In the genomic region with DNA sequence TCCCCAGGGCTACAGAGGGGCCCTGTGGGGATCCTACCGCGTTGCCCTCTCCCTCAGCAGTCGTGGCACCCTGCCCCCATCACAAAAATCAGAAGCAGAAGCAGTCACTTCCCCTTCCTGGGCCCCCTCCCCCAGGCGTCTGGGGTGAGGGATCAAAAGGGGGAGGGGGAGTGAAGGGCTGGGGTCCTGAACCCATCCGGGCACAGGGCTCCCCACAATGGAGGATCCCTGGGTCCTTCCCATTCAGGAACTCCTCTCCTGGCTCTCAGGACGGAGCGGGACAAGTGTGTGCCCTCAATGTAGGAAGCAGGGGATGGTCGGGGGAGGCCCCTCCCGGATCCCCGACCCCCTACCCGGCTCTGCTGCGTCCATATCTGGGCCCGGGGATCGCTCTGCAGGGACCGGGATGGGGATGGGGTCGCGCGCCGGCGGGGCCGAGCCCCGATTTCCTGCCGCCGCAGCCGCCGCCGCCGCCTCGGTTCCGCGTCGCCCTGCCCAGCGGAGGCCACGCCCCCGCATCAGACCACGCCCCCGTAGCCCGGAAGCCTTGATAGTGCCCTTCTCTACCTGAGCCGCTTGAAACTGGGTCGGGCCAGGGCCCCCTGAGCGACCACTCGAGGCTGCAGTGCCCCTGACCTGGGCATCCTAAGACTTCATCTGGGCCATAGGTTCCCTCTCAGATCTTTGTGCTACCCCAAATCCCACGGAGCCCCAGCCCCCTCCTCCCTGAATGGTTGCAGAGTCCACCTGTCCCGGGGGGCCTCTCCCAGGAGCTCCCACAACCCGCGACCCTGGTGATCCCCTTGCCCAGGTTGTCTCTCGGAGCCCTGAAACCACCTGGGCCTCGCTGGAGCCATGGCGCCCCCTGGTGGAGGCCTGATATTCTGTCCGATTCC, we compare ENCODE assay signal across 8 cellular contexts. TPM values are rescaled to one million over a fixed set of nuclear protein-coding genes. Genes with fewer than 3 reads are reported as not detected.
A peak's percentile ranks its signal among the peaks of the same experiment; 100 is the strongest.
DNase-seq lines count a peak whose midpoint lies in the region; ATAC-seq and TF ChIP-seq lines count a peak whose summit lies in the region.

A gene with protein sequence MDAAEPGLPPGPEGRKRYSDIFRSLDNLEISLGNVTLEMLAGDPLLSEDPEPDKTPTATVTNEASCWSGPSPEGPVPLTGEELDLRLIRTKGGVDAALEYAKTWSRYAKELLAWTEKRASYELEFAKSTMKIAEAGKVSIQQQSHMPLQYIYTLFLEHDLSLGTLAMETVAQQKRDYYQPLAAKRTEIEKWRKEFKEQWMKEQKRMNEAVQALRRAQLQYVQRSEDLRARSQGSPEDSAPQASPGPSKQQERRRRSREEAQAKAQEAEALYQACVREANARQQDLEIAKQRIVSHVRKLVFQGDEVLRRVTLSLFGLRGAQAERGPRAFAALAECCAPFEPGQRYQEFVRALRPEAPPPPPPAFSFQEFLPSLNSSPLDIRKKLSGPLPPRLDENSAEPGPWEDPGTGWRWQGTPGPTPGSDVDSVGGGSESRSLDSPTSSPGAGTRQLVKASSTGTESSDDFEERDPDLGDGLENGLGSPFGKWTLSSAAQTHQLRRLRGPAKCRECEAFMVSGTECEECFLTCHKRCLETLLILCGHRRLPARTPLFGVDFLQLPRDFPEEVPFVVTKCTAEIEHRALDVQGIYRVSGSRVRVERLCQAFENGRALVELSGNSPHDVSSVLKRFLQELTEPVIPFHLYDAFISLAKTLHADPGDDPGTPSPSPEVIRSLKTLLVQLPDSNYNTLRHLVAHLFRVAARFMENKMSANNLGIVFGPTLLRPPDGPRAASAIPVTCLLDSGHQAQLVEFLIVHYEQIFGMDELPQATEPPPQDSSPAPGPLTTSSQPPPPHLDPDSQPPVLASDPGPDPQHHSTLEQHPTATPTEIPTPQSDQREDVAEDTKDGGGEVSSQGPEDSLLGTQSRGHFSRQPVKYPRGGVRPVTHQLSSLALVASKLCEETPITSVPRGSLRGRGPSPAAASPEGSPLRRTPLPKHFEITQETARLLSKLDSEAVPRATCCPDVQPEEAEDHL (minus strand): TSS at position 500 of the 896 bp plus-strand sequence. CDS start 128 bp downstream, at position 372.

- H3K9me3 Mint-ChIP-seq in activated naive CD8-positive, alpha-beta T cell treated with anti-CD3 and anti-CD28 coated beads, Interleukin-2, amount 10 ng/mL, durations not matched to agents 7 days and 5 days = no peaks in the 10 kb centered on the region

- H3K9ac ChIP-seq in GM23248 = peak within 1 kb of the TSS; percentile 85

- POLR2A ChIA-PET in activated naive CD8-positive, alpha-beta T cell treated with anti-CD3 and anti-CD28 coated beads, Interleukin-2, amount 10 ng/mL, durations not matched to agents 7 days and 5 days (lab: Charles Lee) = interaction anchor here (0.7 to 1.5 kb wide), 12 partner anchors 9 to 112 kb away, joined by 3 to 7 read pairs (median 4); partner anchors contain the start of gene ATP13A1

- no peaks in the 10 kb centered on the region for H4K20me1 ChIP-seq in GM23248 (ENCODE audit: insufficient read depth)

- peak within 1 kb of the TSS; percentile 99 for H3K27ac Mint-ChIP-seq in activated naive CD8-positive, alpha-beta T cell treated with anti-CD3 and anti-CD28 coated beads, Interleukin-2, amount 10 ng/mL, durations not matched to agents 7 days and 5 days

- in situ Hi-C loops in GM23248 (cut with MboI) = loop anchor here (5.0 kb wide), 1 partner anchor 106 kb away; the partner anchor contains the start of gene CILP2

- H3K36me3 ChIP-seq in GM23248 (ENCODE audit: low read depth) (no peaks in the 10 kb centered on the region; the same call in 1 of the 2 replicates), psoas muscle (ENCODE audit: insufficient read depth in 1 of 2, low read depth in 1 of 2) (peaks cover 6 to 44% of the 10 kb centered on the region in 2 donors), uterus (no peaks in the 10 kb centered on the region)

- ATAC-seq in activated naive CD8-positive, alpha-beta T cell treated with anti-CD3 and anti-CD28 coated beads, Interleukin-2, amount 10 ng/mL, durations not matched to agents 7 days and 5 days (ENCODE audit: low read depth) = peak; percentile 84
- peak; percentile 90 to 93 for ATAC-seq in left cardiac atrium
- peak; percentile 65 to 83 (median 73) for ATAC-seq in psoas muscle

- no peaks in the 10 kb centered on the region for H3K27me3 Mint-ChIP-seq in activated naive CD8-positive, alpha-beta T cell treated with anti-CD3 and anti-CD28 coated beads, Interleukin-2, amount 10 ng/mL, durations not matched to agents 7 days and 5 days

- H3K27me3 ChIP-seq in GM23248 (replicated peaks; ENCODE audit: insufficient read depth) = no peaks in the 10 kb centered on the region
- peaks cover 0 to 2% (median 0%) of the 10 kb centered on the region in 3 donors for H3K27me3 ChIP-seq in psoas muscle (ENCODE audit: insufficient read depth in 3 of 3, low read length in 2 of 3)
- no peaks in the 10 kb centered on the region for H3K27me3 ChIP-seq in uterus

- peak within 1 kb of the TSS; percentile 93 for H3K4me3 Mint-ChIP-seq in activated naive CD8-positive, alpha-beta T cell treated with anti-CD3 and anti-CD28 coated beads, Interleukin-2, amount 10 ng/mL, durations not matched to agents 7 days and 5 days

- peak within 1 kb of the TSS; percentile 89 for H2AFZ ChIP-seq in GM23248

- peak; percentile 15 to 33 for TF ChIP-seq POLR2A in uterus (IDR thresholded peaks at IDR 0.05)

- intact Hi-C loops in left cardiac atrium (cut with DNase I) (loop anchor here in 1 of 2 donors (1.0 kb wide), 1 partner anchor 110 kb away; no protein-coding TSS in a partner anchor), psoas muscle (cut with DNase I) (loop anchor here in 1 of 2 donors (2.0 kb wide), 1 partner anchor 111 kb away; no protein-coding TSS in a partner anchor), uterus (cut with DNase I; ENCODE audit: low total_unique reads) (loop anchor here (10.0 kb wide), 1 partner anchor 109 kb away; the partner anchor contains the start of gene CILP2)

- 0 to 4% methylated on average over 27 to 50 of the region's 50 CpGs for WGBS in GM23248 (ENCODE audit: low coverage in 1 of 2, low lambda C conversion rate in 2 of 2, missing lambda C conversion rate in 2 of 2), 2 experiments
- 1 to 2% (median 1%) methylated on average over 25 to 50 of the region's 50 CpGs for WGBS in psoas muscle, 3 donors

- H3K4me1 ChIP-seq in GM23248 (ENCODE audit: insufficient read depth) = no peaks in the 10 kb centered on the region
- no peaks in the 10 kb centered on the region for H3K4me1 ChIP-seq in psoas muscle
- H3K4me1 ChIP-seq in uterus = no peaks in the 10 kb centered on the region

- H3K36me3 Mint-ChIP-seq in activated naive CD8-positive, alpha-beta T cell treated with anti-CD3 and anti-CD28 coated beads, Interleukin-2, amount 10 ng/mL, durations not matched to agents 7 days and 5 days = peaks cover 11% of the 10 kb centered on the region

- peak; percentile 61 for DNase-seq in EL
- peak; percentile 71 for DNase-seq in GM23248
- peak; percentile 85 for DNase-seq in LoVo (ENCODE audit: low spot score)
- DNase-seq in SW480 (ENCODE audit: low spot score) = peak; percentile 81
- DNase-seq in activated naive CD8-positive, alpha-beta T cell treated with anti-CD3 and anti-CD28 coated beads, Interleukin-2, amount 10 ng/mL, durations not matched to agents 7 days and 5 days = peak; percentile 96
- peak; percentile 81 for DNase-seq in left cardiac atrium
- DNase-seq in psoas muscle = peak; percentile 72 to 82
- DNase-seq in uterus = peak; percentile 68 to 78

- peaks cover 8% of the 10 kb centered on the region for H3F3A ChIP-seq in GM23248 (ENCODE audit: insufficient read depth)

- H3K9me3 ChIP-seq in GM23248 (ENCODE audit: low read depth) (no peaks in the 10 kb centered on the region), psoas muscle (no peaks in the 10 kb centered on the region), uterus (no peaks in the 10 kb centered on the region)

- no peaks in the 10 kb centered on the region for H3K79me2 ChIP-seq in GM23248 (ENCODE audit: insufficient read depth)

- H3K9me2 ChIP-seq in GM23248 (ENCODE audit: insufficient read depth) = no peaks in the 10 kb centered on the region

- peak within 1 kb of the TSS; percentile 94 for H3K4me3 ChIP-seq in GM23248
- peak within 1 kb of the TSS; percentile 76 for H3K4me3 ChIP-seq in psoas muscle
- peak within 1 kb of the TSS; percentile 60 to 76 for H3K4me3 ChIP-seq in uterus

- peak within 1 kb of the TSS; percentile 100 for H3K4me2 ChIP-seq in GM23248 (ENCODE audit: unreplicated experiment)

- TF ChIP-seq CTCF in psoas muscle (IDR thresholded peaks at IDR 0.05) (peak; percentile 79), uterus (IDR thresholded peaks at IDR 0.05) (peak; percentile 69 to 87 (median 78))

- H3K27ac ChIP-seq in GM23248 (no peak within 1 kb of the TSS), psoas muscle (no peak within 1 kb of the TSS), uterus (peak within 1 kb of the TSS; percentile 53 to 55)

- peaks cover 14% of the 10 kb centered on the region for H3K4me1 Mint-ChIP-seq in activated naive CD8-positive, alpha-beta T cell treated with anti-CD3 and anti-CD28 coated beads, Interleukin-2, amount 10 ng/mL, durations not matched to agents 7 days and 5 days

RNA-seq across cellular contexts. Expression of the gene that starts here (rescaled TPM):
- 2.9 and 5.0 TPM in 2 replicates for total RNA-seq in GM23248 (2014; rRNA removed; shearing (Covaris generic))
- polyA plus RNA-seq in GM23248 (2016; fragmentation: Nextera tagmentation; extraction: Ambion mirVana) (3.0 and 3.1 TPM in 2 replicates), psoas muscle (1 to 10 TPM in 1 of 3 donors, under 1 TPM in 2; 0.51 to 1.1 (median 0.83) TPM)
- total RNA-seq in activated naive CD8-positive, alpha-beta T cell treated with anti-CD3 and anti-CD28 coated beads, Interleukin-2, amount 10 ng/mL, durations not matched to agents 7 days and 5 days = 100 to 1,000 TPM; 128 to 135 TPM
- total RNA-seq in left cardiac atrium (1 to 10 TPM; 5.8 to 7.5 TPM), psoas muscle (1 to 10 TPM; 1.4 to 2.3 (median 1.8) TPM), uterus (10 to 100 TPM in 1 of 4 donors, 1 to 10 TPM in 3; 5.6 to 10.8 (median 8.2) TPM)

Comparison
In these comparisons a context has a peak if more than half of its experiments do, and no peak if none do; other contexts are left out.
1. RNA of the gene that starts here (total RNA-seq): 128 to 135 TPM in activated naive CD8-positive, alpha-beta T cell treated with anti-CD3 and anti-CD28 coated beads, Interleukin-2, amount 10 ng/mL, durations not matched to agents 7 days and 5 days; 5.6 to 10.8 TPM in uterus, 5.8 to 7.5 TPM in left cardiac atrium, 2.9 to 5.0 TPM in GM23248 and 1.4 to 2.3 TPM in psoas muscle; every median in the first group is over 10 times any median in the second.
2. H3K27ac ChIP-seq: peak in uterus (2 of 2); none in GM23248 (single experiment) and psoas muscle (single experiment).
3. Peak in every context shown above with its lines, with median percentiles within 50 percentile points of each other: DNase-seq, H3K4me3 ChIP-seq and ATAC-seq.